In the genomic region with DNA sequence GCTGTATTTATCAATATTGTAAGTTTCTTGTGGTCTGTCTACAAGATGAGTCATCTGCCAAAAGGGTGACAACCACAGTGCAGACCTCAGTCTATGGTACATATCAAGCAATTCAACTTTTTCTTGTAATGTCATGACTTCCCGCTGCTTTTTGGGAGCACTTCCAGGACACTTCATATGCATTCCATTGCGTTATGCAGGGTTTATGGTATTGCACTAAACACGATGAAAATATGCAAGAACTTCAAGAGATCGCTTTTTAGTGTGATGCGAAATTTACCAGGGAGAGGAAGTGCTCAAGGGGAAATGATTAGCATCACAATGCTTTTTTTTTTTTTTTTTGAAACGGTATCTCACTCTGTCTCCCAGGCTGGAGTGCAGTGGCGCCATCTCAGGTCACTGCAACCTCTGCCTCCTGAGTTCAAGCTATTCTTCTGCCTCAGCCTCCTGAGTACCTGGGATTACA, we compare ENCODE assay signal across 17 cellular contexts.
DNase-seq lines count a peak whose midpoint lies in the region; ATAC-seq and TF ChIP-seq lines count a peak whose summit lies in the region.
"Had no signal": no experiment of that assay in that cellular context is flagged by ENCODE, and none has a peak within 500 bp of the region (broad histone marks: within the 10 kb centered on the region; RNA-seq: fewer than 3 reads in every experiment).

No MANE protein-coding gene starts in this region.

- H3K27me3 ChIP-seq in A673 (replicated peaks; ENCODE audit: insufficient read depth, low read depth, low read length, poor library complexity) (no peaks in the 10 kb centered on the region), mammary epithelial cell (ENCODE audit: insufficient read depth, low read length) (no peaks in the 10 kb centered on the region), upper lobe of left lung (no peaks in the 10 kb centered on the region)
- H3K27me3 ChIP-seq: cardiac muscle cell, vagina had no signal

- POLR2A ChIA-PET in A673 (lab: Charles Lee; ENCODE audit: low non-redundant PET) (no interaction called here), HEK293T (lab: Yijun Ruan, JAX) (no interaction called here)

- H4K20me1 ChIP-seq in mammary epithelial cell (ENCODE audit: insufficient read depth, low read length) = no peaks in the 10 kb centered on the region

- BruUV-seq in A673 (replicated peaks; lab: Mats Ljungman, UMichigan) (no TSS peak), mammary epithelial cell (replicated peaks; lab: Mats Ljungman, UMichigan) (no TSS peak)

- whole genome bisulfite sequencing in mammary epithelial cell (ENCODE audit: low coverage, missing lambda C conversion rate) = 17% methylated on average over 7 of the region's 7 CpGs
- 47 to 54% methylated on average over 7 of the region's 7 CpGs for WGBS in upper lobe of left lung, 2 donors

- H3K4me3 ChIP-seq in A673 (ENCODE audit: low read depth, low read length, poor library complexity, severe bottlenecking) (no peak overlapping the region), mammary epithelial cell (replicated peaks in 1 of 3; ENCODE audit: insufficient read depth in 1 of 3, low read depth in 2 of 3, low read length in 3 of 3) (no peak overlapping the region), upper lobe of left lung (no peak overlapping the region)
- H3K4me3 ChIP-seq: cardiac muscle cell, vagina had no signal

- H3K4me1 ChIP-seq in A673 (ENCODE audit: insufficient read depth, low read length, poor library complexity, severe bottlenecking) (peaks cover 19% of the 10 kb centered on the region), mammary epithelial cell (ENCODE audit: insufficient read depth, low read length) (peaks cover 10% of the 10 kb centered on the region), upper lobe of left lung (no peaks in the 10 kb centered on the region)
- H3K4me1 ChIP-seq: vagina had no signal

- H3K36me3 ChIP-seq in A673 (ENCODE audit: insufficient read depth, low read length, poor library complexity, severe bottlenecking) = no peaks in the 10 kb centered on the region
- no peaks in the 10 kb centered on the region for H3K36me3 ChIP-seq in mammary epithelial cell (ENCODE audit: insufficient read depth, low read length)
- no peaks in the 10 kb centered on the region for H3K36me3 ChIP-seq in upper lobe of left lung
- H3K36me3 ChIP-seq: cardiac muscle cell, vagina had no signal

- intact Hi-C loops in A673 (cut with micrococcal nuclease; ENCODE audit: unreplicated experiment) (loop anchor here (5.0 kb wide), 1 partner anchor 164 kb away; no protein-coding TSS in a partner anchor), mammary epithelial cell (cut with micrococcal nuclease) (loop anchor here (2.0 to 5.0 kb wide), 3 partner anchors 154 to 216 kb away; no protein-coding TSS in a partner anchor)

- ATAC-seq in upper lobe of left lung (ENCODE audit: low FRiP score in 2 of 2) (no peak), GM21526 (IDR thresholded peaks at IDR 0.05; ENCODE audit: low FRiP score, unreplicated experiment) (no peak), GM21723 (IDR thresholded peaks at IDR 0.05; ENCODE audit: unreplicated experiment) (no peak)
- ATAC-seq: activated CD4-positive, CD25-positive, alpha-beta regulatory T cell treated with anti-CD3 and anti-CD28 coated beads, Interleukin-2, amount 50 U/mL, for 24 hours had no signal

- TF ChIP-seq POLR2A in upper lobe of left lung (IDR thresholded peaks at IDR 0.05) = no peak

- no peak overlapping the region for H3K9ac ChIP-seq in mammary epithelial cell (ENCODE audit: insufficient read depth, low read length)
- H3K9ac ChIP-seq: SK-N-SH had no signal

- dilution Hi-C loops in mammary epithelial cell (cut with HindIII; ENCODE audit: low sequenced_read_pairs) = loop anchor here (5.0 kb wide), 1 partner anchor 39 kb away; no protein-coding TSS in a partner anchor

- H3K27ac ChIP-seq in A673 (ENCODE audit: low read depth, low read length, poor library complexity, severe bottlenecking) (no peak overlapping the region), mammary epithelial cell (ENCODE audit: insufficient read depth, low read depth, low read length) (no peak overlapping the region), upper lobe of left lung (no peak overlapping the region)
- H3K27ac ChIP-seq: cardiac muscle cell, vagina had no signal

- H3K4me2 ChIP-seq in mammary epithelial cell (ENCODE audit: insufficient read depth, low read depth, low read length) = no peak overlapping the region
- H3K4me2 ChIP-seq: SK-N-SH had no signal

- H2AFZ ChIP-seq in mammary epithelial cell (ENCODE audit: low read depth, low read length) = no peak overlapping the region

- TF ChIP-seq EP300 in upper lobe of left lung (IDR thresholded peaks at IDR 0.05) = no peak

- in situ Hi-C loops in mammary epithelial cell (cut with MboI; ENCODE audit: low sequenced_read_pairs in 2 of 2) = no loop called here

- DNase-seq in A673 (ENCODE audit: low spot score) (peak; percentile 98), HEK293T (ENCODE audit: extremely low spot score) (no peak), NOMO-1 treated with DMSO at 0.1 percent for 48 hours (lab: John Stamatoyannopoulos, UW; ENCODE audit: unreplicated experiment) (peak; percentile 71), mammary epithelial cell (peak; percentile 53), upper lobe of left lung (no peak), NAMALWA (ENCODE audit: low spot score) (no peak)
- DNase-seq: ACHN, DMS53, erythroblast, MM.1S, NCI-H446 treated with DMSO at 0.1 percent for 48 hours, SK-N-SH had no signal

- H3K9me3 ChIP-seq in A673 (ENCODE audit: low read depth, low read length, poor library complexity, severe bottlenecking) (no peaks in the 10 kb centered on the region), mammary epithelial cell (replicated peaks; ENCODE audit: insufficient read depth, low read length) (no peaks in the 10 kb centered on the region), upper lobe of left lung (no peaks in the 10 kb centered on the region)
- H3K9me3 ChIP-seq: SK-N-SH, vagina had no signal

- no peaks in the 10 kb centered on the region for H3K79me2 ChIP-seq in mammary epithelial cell (ENCODE audit: insufficient read depth, low read length)

- peak; percentile 47; the same call in 1 of the 2 replicates for TF ChIP-seq CTCF in A673 (conservative IDR thresholded peaks at IDR 0.05; ENCODE audit: low read depth, low read length)
- TF ChIP-seq CTCF in mammary epithelial cell (conservative IDR thresholded peaks at IDR 0.05 in 1 of 2, IDR thresholded peaks at IDR 0.05 in 1 of 2; ENCODE audit: extremely low read depth in 1 of 2, insufficient read depth in 1 of 2, low read depth in 1 of 2, low read length in 2 of 2) = peak; percentile 15 to 35
- no peak for TF ChIP-seq CTCF in upper lobe of left lung (IDR thresholded peaks at IDR 0.05)

- CTCF ChIA-PET in A673 (lab: Charles Lee) (interaction anchor here (0.7 kb wide), 2 partner anchors 30 to 996 kb away, joined by 3 to 7 read pairs; no protein-coding TSS in a partner anchor), HEK293T (lab: Yijun Ruan, JAX) (no interaction called here), mammary epithelial cell (lab: Charles Lee; ENCODE audit: low non-redundant PET) (interaction anchor here (0.6 kb wide), 1 partner anchor 163 kb away, joined by 11 read pairs; no protein-coding TSS in a partner anchor)

TF ChIP-seq in HEK293T, 16 proteins besides CTCF, POLR2A, EP300 and RAD21:
- 0 out of 2 replicates have a peak, but pooled peaks have one; percentile 6 for TF ChIP-seq CTBP1 (IDR thresholded peaks at IDR 0.05; ENCODE audit: borderline replicate concordance)
- TF ChIP-seq SUZ12 (IDR thresholded peaks at IDR 0.05) = no peak
- peak; percentile 87 for TF ChIP-seq ZNF384 (IDR thresholded peaks at IDR 0.05)

Comparison
In these comparisons a context has a peak if more than half of its experiments do, and no peak if none do; other contexts are left out.
1. DNase-seq: peak in A673 (single experiment), NOMO-1 treated with DMSO at 0.1 percent for 48 hours (single experiment) and mammary epithelial cell (single experiment); none in HEK293T (single experiment), upper lobe of left lung (0 of 2) and NAMALWA (single experiment).
2. CTCF ChIP-seq: peak in A673 (single experiment) and mammary epithelial cell (2 of 2); none in upper lobe of left lung (0 of 6).